In genomic region chr15:66611257-66612053, GRCh38 we compare ENCODE assay signal across 22 cellular contexts. TPM values are rescaled to one million over a fixed set of nuclear protein-coding genes. Genes with fewer than 3 reads are reported as not detected.
DNase-seq lines count a peak whose midpoint lies in the region; ATAC-seq and TF ChIP-seq lines count a peak whose summit lies in the region.
"Had no signal": no experiment of that assay in that cellular context is flagged by ENCODE, and none has a peak within 500 bp of the region (broad histone marks: within the 10 kb centered on the region; RNA-seq: fewer than 3 reads in every experiment).

No MANE protein-coding gene starts in this region.

- no peak overlapping the region for H3K4me2 ChIP-seq in neural progenitor cell

- H3K4me3 ChIP-seq in neural progenitor cell = no peak overlapping the region

- no peaks in the 10 kb centered on the region for H3K4me1 ChIP-seq in neural progenitor cell

- no peaks in the 10 kb centered on the region for H3K36me3 ChIP-seq in neural progenitor cell

- H3K9me3 Mint-ChIP-seq in natural killer cell treated with Interleukin-12 subunit alpha and Interleukin-12 subunit beta and Interleukin-15 and Interleukin-18, amount 100 ng/mL, for 72 hours = no peaks in the 10 kb centered on the region
- H3K9me3 Mint-ChIP-seq in natural killer cell = no peaks in the 10 kb centered on the region
- H3K9me3 Mint-ChIP-seq in neural progenitor cell = no peaks in the 10 kb centered on the region
- H3K9me3 Mint-ChIP-seq in activated T-cell treated with anti-CD3 and anti-CD28 coated beads, Interleukin-2, amount 50 U/mL, for 4 hours = no peaks in the 10 kb centered on the region
- H3K9me3 Mint-ChIP-seq: CD8-positive, alpha-beta T cell; stimulated activated memory B cell treated with anti-CD40 and anti-IgM and Interleukin-4, amounts not matched to agents 10 μg/mL and 1 μg/mL and 100 μg/mL, for 72 hours had no signal

- H3K4me1 Mint-ChIP-seq in natural killer cell treated with Interleukin-12 subunit alpha and Interleukin-12 subunit beta and Interleukin-15 and Interleukin-18, amount 100 ng/mL, for 72 hours (ENCODE audit: low read depth in 2 of 2) = peaks cover 0 to 13% of the 10 kb centered on the region in 2 donors
- H3K4me1 Mint-ChIP-seq in natural killer cell = peaks cover 9 to 15% of the 10 kb centered on the region in 2 donors
- H3K4me1 Mint-ChIP-seq in neural progenitor cell = no peaks in the 10 kb centered on the region
- no peaks in the 10 kb centered on the region for H3K4me1 Mint-ChIP-seq in activated T-cell treated with anti-CD3 and anti-CD28 coated beads, Interleukin-2, amount 50 U/mL, for 4 hours (ENCODE audit: low read depth)

- no peaks in the 10 kb centered on the region for H3K79me2 ChIP-seq in neural progenitor cell (ENCODE audit: low read depth)

- H3F3A ChIP-seq in neural progenitor cell (ENCODE audit: low read depth) = no peaks in the 10 kb centered on the region

- H3K27ac Mint-ChIP-seq in natural killer cell treated with Interleukin-12 subunit alpha and Interleukin-12 subunit beta and Interleukin-15 and Interleukin-18, amount 100 ng/mL, for 72 hours = no peak overlapping the region
- H3K27ac Mint-ChIP-seq in natural killer cell (no peak overlapping the region), neural progenitor cell (peak overlapping the region; percentile 69)
- H3K27ac Mint-ChIP-seq: CD8-positive, alpha-beta T cell; stimulated activated memory B cell treated with anti-CD40 and anti-IgM and Interleukin-4, amounts not matched to agents 10 μg/mL and 1 μg/mL and 100 μg/mL, for 72 hours had no signal

- H3K27ac ChIP-seq in neural progenitor cell = no peak overlapping the region

- TF ChIP-seq CTCF in natural killer cell (IDR thresholded peaks at IDR 0.05) (no peak), neural progenitor cell (IDR thresholded peaks at IDR 0.05) (no peak)

- intact Hi-C loops in natural killer cell (cut with micrococcal nuclease) = no loop called here

- H2AFZ ChIP-seq in neural progenitor cell (replicated peaks) = no peak overlapping the region

- no peak overlapping the region for H3K9ac ChIP-seq in neural progenitor cell

- ATAC-seq in natural killer cell treated with Interleukin-12 subunit alpha and Interleukin-12 subunit beta and Interleukin-15 and Interleukin-18, amount 100 ng/mL, for 72 hours = no peak
- no peak for ATAC-seq in natural killer cell
- no peak for ATAC-seq in activated T-cell treated with anti-CD3 and anti-CD28 coated beads, Interleukin-2, amount 50 U/mL, for 4 hours
- ATAC-seq in HG02840 (IDR thresholded peaks at IDR 0.05; ENCODE audit: low FRiP score, unreplicated experiment) = no peak
- ATAC-seq: activated CD4-positive, CD25-positive, alpha-beta regulatory T cell treated with anti-CD3 and anti-CD28 coated beads, Interleukin-2, amount 50 U/mL, for 24 hours; CD8-positive, alpha-beta T cell; HCT116; stimulated activated memory B cell treated with anti-CD40 and anti-IgM and Interleukin-4, amounts not matched to agents 10 μg/mL and 1 μg/mL and 100 μg/mL, for 72 hours had no signal

- peak; percentile 22 for DNase-seq in natural killer cell treated with Interleukin-12 subunit alpha and Interleukin-12 subunit beta and Interleukin-15 and Interleukin-18, amount 100 ng/mL, for 72 hours (ENCODE audit: low spot score)
- DNase-seq in natural killer cell (no peak), globus pallidus (ENCODE audit: low spot score) (peak; percentile 24), neural progenitor cell (ENCODE audit: low spot score) (no peak), T-helper 1 cell (no peak), NCI-H1436 treated with DMSO at 0.1 percent for 48 hours (lab: John Stamatoyannopoulos, UW) (no peak)
- DNase-seq in activated T-cell treated with anti-CD3 and anti-CD28 coated beads, Interleukin-2, amount 50 U/mL, for 4 hours = no peak
- DNase-seq: ACHN; activated effector memory CD4-positive, alpha-beta T cell treated with Interleukin-2 at 50 U/mL for 16 hours; CD8-positive, alpha-beta T cell; cerebellar nuclear complex; Kasumi-1; naive B cell; NCI-H1417 treated with DMSO at 0.1 percent for 48 hours; SIG-M5; stimulated activated CD4-positive, alpha-beta T cell treated with anti-CD3 and anti-CD28 coated beads, Interleukin-12 subunit alpha, Interleukin-12 subunit beta, amount 100 ng/mL, for 4 hours; T-helper 9 cell had no signal

- H3K4me3 Mint-ChIP-seq in natural killer cell treated with Interleukin-12 subunit alpha and Interleukin-12 subunit beta and Interleukin-15 and Interleukin-18, amount 100 ng/mL, for 72 hours = no peak overlapping the region
- no peak overlapping the region for H3K4me3 Mint-ChIP-seq in natural killer cell
- H3K4me3 Mint-ChIP-seq in neural progenitor cell = no peak overlapping the region
- no peak overlapping the region for H3K4me3 Mint-ChIP-seq in activated T-cell treated with anti-CD3 and anti-CD28 coated beads, Interleukin-2, amount 50 U/mL, for 4 hours
- H3K4me3 Mint-ChIP-seq: CD8-positive, alpha-beta T cell; stimulated activated memory B cell treated with anti-CD40 and anti-IgM and Interleukin-4, amounts not matched to agents 10 μg/mL and 1 μg/mL and 100 μg/mL, for 72 hours had no signal

- H3K27me3 ChIP-seq in neural progenitor cell = no peaks in the 10 kb centered on the region

- no peaks in the 10 kb centered on the region for H4K20me1 ChIP-seq in neural progenitor cell (ENCODE audit: low read depth)

- no peaks in the 10 kb centered on the region for H3K36me3 Mint-ChIP-seq in natural killer cell treated with Interleukin-12 subunit alpha and Interleukin-12 subunit beta and Interleukin-15 and Interleukin-18, amount 100 ng/mL, for 72 hours
- H3K36me3 Mint-ChIP-seq in natural killer cell = no peaks in the 10 kb centered on the region
- H3K36me3 Mint-ChIP-seq in neural progenitor cell = no peaks in the 10 kb centered on the region
- H3K36me3 Mint-ChIP-seq in activated T-cell treated with anti-CD3 and anti-CD28 coated beads, Interleukin-2, amount 50 U/mL, for 4 hours (ENCODE audit: insufficient read depth) = no peaks in the 10 kb centered on the region
- H3K36me3 Mint-ChIP-seq: CD8-positive, alpha-beta T cell; naive B cell; stimulated activated memory B cell treated with anti-CD40 and anti-IgM and Interleukin-4, amounts not matched to agents 10 μg/mL and 1 μg/mL and 100 μg/mL, for 72 hours had no signal

- no peaks in the 10 kb centered on the region for H3K9me3 ChIP-seq in neural progenitor cell (ENCODE audit: low read depth)

- no peaks in the 10 kb centered on the region for H3K27me3 Mint-ChIP-seq in natural killer cell treated with Interleukin-12 subunit alpha and Interleukin-12 subunit beta and Interleukin-15 and Interleukin-18, amount 100 ng/mL, for 72 hours
- H3K27me3 Mint-ChIP-seq in natural killer cell (ENCODE audit: low read depth in 2 of 2) (no peaks in the 10 kb centered on the region), neural progenitor cell (ENCODE audit: insufficient read depth, low read depth) (peaks cover 3% of the 10 kb centered on the region)
- no peaks in the 10 kb centered on the region for H3K27me3 Mint-ChIP-seq in activated T-cell treated with anti-CD3 and anti-CD28 coated beads, Interleukin-2, amount 50 U/mL, for 4 hours (ENCODE audit: low read depth)
- H3K27me3 Mint-ChIP-seq: naive B cell; stimulated activated memory B cell treated with anti-CD40 and anti-IgM and Interleukin-4, amounts not matched to agents 10 μg/mL and 1 μg/mL and 100 μg/mL, for 72 hours had no signal

RNA-seq across cellular contexts. Expression of gene LCTL, which starts 45.7 kb away (rescaled TPM):
- total RNA-seq in natural killer cell treated with Interleukin-12 subunit alpha and Interleukin-12 subunit beta and Interleukin-15 and Interleukin-18, amount 100 ng/mL, for 72 hours = not detected
- total RNA-seq in natural killer cell = not detected
- total RNA-seq in neural progenitor cell (ENCODE audit: low replicate concordance) = 17.2 and 19.2 TPM in 2 replicates
- not detected for total RNA-seq in activated T-cell treated with anti-CD3 and anti-CD28 coated beads, Interleukin-2, amount 50 U/mL, for 4 hours
- total RNA-seq: CD8-positive, alpha-beta T cell; ureter had no signal

Comparison
In these comparisons a context has a peak if more than half of its experiments do, and no peak if none do; other contexts are left out.
1. DNase-seq: peak in natural killer cell treated with Interleukin-12 subunit alpha and Interleukin-12 subunit beta and Interleukin-15 and Interleukin-18, amount 100 ng/mL, for 72 hours (single experiment) and globus pallidus (single experiment); none in natural killer cell (single experiment), neural progenitor cell (single experiment), activated T-cell treated with anti-CD3 and anti-CD28 coated beads, Interleukin-2, amount 50 U/mL, for 4 hours (single experiment), T-helper 1 cell (0 of 5) and NCI-H1436 treated with DMSO at 0.1 percent for 48 hours (single experiment).
2. RNA of gene LCTL, which starts 45.7 kb away (total RNA-seq): 17.2 to 19.2 TPM in neural progenitor cell; not detected in natural killer cell treated with Interleukin-12 subunit alpha and Interleukin-12 subunit beta and Interleukin-15 and Interleukin-18, amount 100 ng/mL, for 72 hours, not detected in natural killer cell and not detected in activated T-cell treated with anti-CD3 and anti-CD28 coated beads, Interleukin-2, amount 50 U/mL, for 4 hours; every median in the first group is over 10 times any median in the second.